In the genomic region with DNA sequence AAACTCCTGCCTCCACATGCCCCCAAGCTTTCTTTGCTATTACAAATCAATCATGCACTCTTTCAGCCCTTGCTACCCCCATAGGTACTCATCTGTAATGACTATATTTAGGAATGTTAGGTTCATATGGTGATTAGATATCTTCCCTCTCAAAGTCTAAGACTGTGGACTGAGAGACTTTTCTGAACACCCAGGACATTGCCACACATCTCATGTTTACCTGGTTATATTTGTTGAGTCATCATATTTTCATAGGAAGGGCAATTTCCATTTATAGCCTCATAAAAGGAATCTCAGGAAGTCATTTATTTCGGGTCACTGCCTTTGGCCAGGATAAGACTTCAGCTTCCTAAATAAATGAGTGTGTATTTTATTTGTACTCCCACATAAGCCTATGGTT, we compare ENCODE assay signal across 30 cellular contexts.
DNase-seq lines count a peak whose midpoint lies in the region; ATAC-seq, FAIRE-seq and TF ChIP-seq lines count a peak whose summit lies in the region.
"Had no signal": no experiment of that assay in that cellular context is flagged by ENCODE, and none has a peak within 500 bp of the region (broad histone marks: within the 10 kb centered on the region; RNA-seq: fewer than 3 reads in every experiment).

No MANE protein-coding gene starts in this region.

- POLR2A ChIA-PET in HepG2 (lab: Yijun Ruan, JAX): no interaction called here

- peaks cover 6% of the 10 kb centered on the region for H3K9me3 Mint-ChIP-seq in activated naive CD4-positive, alpha-beta T cell treated with anti-CD3 and anti-CD28 coated beads, Interleukin-2, amount 10 ng/mL, durations not matched to agents 7 days and 5 days
- H3K9me3 Mint-ChIP-seq: activated T-helper 1 cell treated with anti-CD3 and anti-CD28 coated beads, Interleukin-12 subunit alpha, Interleukin-12 subunit beta, Interleukin-2, Interleukin-4 antibody, amounts not matched to agents 30 ng/mL and 10 ng/mL and 1 ng/mL, durations not matched to agents 14 hours and 24 hours and 36 hours had no signal

- CTCF ChIA-PET in HepG2 (lab: Yijun Ruan, JAX; ENCODE audit: low intra/inter-chr PET ratio, low total read pairs): no interaction called here
- CTCF ChIA-PET in activated naive CD4-positive, alpha-beta T cell treated with anti-CD3 and anti-CD28 coated beads, Interleukin-2, amount 10 ng/mL, durations not matched to agents 7 days and 5 days (lab: Charles Lee): no interaction called here

- intact Hi-C loops in HepG2 (cut with micrococcal nuclease; ENCODE audit: unreplicated experiment) (no loop called here), right lobe of liver (cut with DNase I) (no loop called here)

- no peak overlapping the region for H3K9ac ChIP-seq in HepG2 (ENCODE audit: insufficient read depth, low read depth, low read length)

- no peaks in the 10 kb centered on the region for H3K9me2 ChIP-seq in hepatocyte (replicated peaks; ENCODE audit: insufficient read depth)

- no peak overlapping the region for H3K4me3 ChIP-seq in HepG2 (replicated peaks in 1 of 3; ENCODE audit: insufficient read depth in 1 of 3, low read depth in 2 of 3, low read length in 3 of 3)
- H3K4me3 ChIP-seq in right lobe of liver: no peak overlapping the region
- no peak overlapping the region for H3K4me3 ChIP-seq in RWPE2 (ENCODE audit: severe bottlenecking)
- no peak overlapping the region for H3K4me3 ChIP-seq in hepatocyte
- H3K4me3 ChIP-seq: cardiac muscle cell, esophagus squamous epithelium, psoas muscle, thyroid gland had no signal

- BruUV-seq in HepG2 (replicated peaks; lab: Mats Ljungman, UMichigan): no TSS peak

- peaks cover 57% of the 10 kb centered on the region for H3K27me3 Mint-ChIP-seq in activated naive CD4-positive, alpha-beta T cell treated with anti-CD3 and anti-CD28 coated beads, Interleukin-2, amount 10 ng/mL, durations not matched to agents 7 days and 5 days

- no peak for TF ChIP-seq RAD21 in HepG2 (CRISPR knock-in tag; IDR thresholded peaks at IDR 0.05)

- no peaks in the 10 kb centered on the region for H4K20me1 ChIP-seq in HepG2 (ENCODE audit: insufficient read depth, low read length)
- H4K20me1 ChIP-seq in hepatocyte (ENCODE audit: insufficient read depth, poor library complexity, severe bottlenecking): no peaks in the 10 kb centered on the region

- no peak for DNase-seq in HepG2 (ENCODE audit: low spot score)
- no peak for DNase-seq in right lobe of liver
- DNase-seq in RWPE2 (ENCODE audit: low spot score): no peak
- peak; percentile 36 for DNase-seq in hepatocyte (ENCODE audit: low spot score)
- DNase-seq in OCI-M1 (lab: John Stamatoyannopoulos, UW): no peak
- DNase-seq in activated naive CD4-positive, alpha-beta T cell treated with anti-CD3 and anti-CD28 coated beads, Interleukin-2, amount 10 ng/mL, durations not matched to agents 7 days and 5 days: no peak
- no peak for DNase-seq in GM03348 (ENCODE audit: low spot score)
- DNase-seq in RCC 7860 (ENCODE audit: low spot score): no peak
- DNase-seq: activated CD4-positive, alpha-beta T cell treated with anti-CD3 and anti-CD28 coated beads, Interleukin-2, amount 50 U/mL, for 48 hours; activated naive CD4-positive, alpha-beta T cell treated with anti-CD3 and anti-CD28 coated beads, Interleukin-2, amount 50 U/mL, for 16 hours; amygdala; cortex of kidney; esophagus squamous epithelium; foreskin melanocyte; hippocampal formation; immature natural killer cell; KBM-7; left ventricle myocardium superior; naive thymus-derived CD4-positive, alpha-beta T cell; NCI-H1436; NCI-H2081 treated with DMSO at 0.1 percent for 48 hours; NCI-H82; psoas muscle; T-helper 1 cell; thyroid gland had no signal

- H2AFZ ChIP-seq in HepG2 (ENCODE audit: low read length) (no peak overlapping the region), hepatocyte (no peak overlapping the region)

- H3K27ac ChIP-seq in HepG2 (ENCODE audit: extremely low read length, insufficient read depth, low read length) (no peak overlapping the region), right lobe of liver (no peak overlapping the region), RWPE2 (ENCODE audit: poor library complexity, severe bottlenecking) (no peak overlapping the region), hepatocyte (peak overlapping the region; percentile 87)
- H3K27ac ChIP-seq: cardiac muscle cell, esophagus squamous epithelium, psoas muscle, thyroid gland had no signal

- H3K9me3 ChIP-seq in HepG2 (ENCODE audit: low read length) (no peaks in the 10 kb centered on the region), right lobe of liver (no peaks in the 10 kb centered on the region), RWPE2 (ENCODE audit: severe bottlenecking) (no peaks in the 10 kb centered on the region), hepatocyte (ENCODE audit: low read depth) (no peaks in the 10 kb centered on the region)
- H3K9me3 ChIP-seq: esophagus squamous epithelium, psoas muscle, thyroid gland had no signal

- TF ChIP-seq CTCF in HepG2 (CRISPR knock-in tag; IDR thresholded peaks at IDR 0.05) (no peak), right lobe of liver (IDR thresholded peaks at IDR 0.05) (no peak), RWPE2 (IDR thresholded peaks at IDR 0.05; ENCODE audit: poor library complexity, severe bottlenecking) (no peak), hepatocyte (IDR thresholded peaks at IDR 0.05; ENCODE audit: poor library complexity) (no peak)

- H3K36me3 Mint-ChIP-seq in activated naive CD4-positive, alpha-beta T cell treated with anti-CD3 and anti-CD28 coated beads, Interleukin-2, amount 10 ng/mL, durations not matched to agents 7 days and 5 days: no peaks in the 10 kb centered on the region
- H3K36me3 Mint-ChIP-seq: naive thymus-derived CD4-positive, alpha-beta T cell had no signal

- H3K36me3 ChIP-seq in HepG2 (replicated peaks in 1 of 2; ENCODE audit: control insufficient read depth in 1 of 2, insufficient read depth in 2 of 2, low read length in 2 of 2): no peaks in the 10 kb centered on the region
- no peaks in the 10 kb centered on the region for H3K36me3 ChIP-seq in right lobe of liver
- no peaks in the 10 kb centered on the region for H3K36me3 ChIP-seq in RWPE2 (ENCODE audit: low read depth)
- H3K36me3 ChIP-seq in hepatocyte (replicated peaks; ENCODE audit: insufficient read depth, low read depth): no peaks in the 10 kb centered on the region
- H3K36me3 ChIP-seq: cardiac muscle cell, esophagus squamous epithelium, thyroid gland had no signal

- H3K27me3 ChIP-seq in HepG2 (ENCODE audit: control insufficient read depth in 1 of 2, insufficient read depth in 2 of 2, low read length in 2 of 2) (no peaks in the 10 kb centered on the region), right lobe of liver (no peaks in the 10 kb centered on the region), RWPE2 (ENCODE audit: insufficient read depth, poor library complexity, severe bottlenecking) (no peaks in the 10 kb centered on the region), hepatocyte (no peaks in the 10 kb centered on the region)
- H3K27me3 ChIP-seq: esophagus squamous epithelium, thyroid gland had no signal

- H3K4me2 ChIP-seq in HepG2 (ENCODE audit: low read depth, low read length): no peak overlapping the region
- no peak overlapping the region for H3K4me2 ChIP-seq in hepatocyte

- H3K4me1 ChIP-seq in HepG2 (ENCODE audit: insufficient read depth, low read length): peaks cover 48% of the 10 kb centered on the region
- H3K4me1 ChIP-seq in right lobe of liver: peaks cover 0 to 32% (median 11%) of the 10 kb centered on the region in 4 donors
- H3K4me1 ChIP-seq in RWPE2 (ENCODE audit: insufficient read depth, poor library complexity, severe bottlenecking): no peaks in the 10 kb centered on the region
- H3K4me1 ChIP-seq in hepatocyte (ENCODE audit: insufficient read depth): peaks cover 31% of the 10 kb centered on the region
- H3K4me1 ChIP-seq: psoas muscle, thyroid gland had no signal

- no peak overlapping the region for H3K27ac Mint-ChIP-seq in activated naive CD4-positive, alpha-beta T cell treated with anti-CD3 and anti-CD28 coated beads, Interleukin-2, amount 10 ng/mL, durations not matched to agents 7 days and 5 days
- H3K27ac Mint-ChIP-seq: activated T-helper 1 cell treated with anti-CD3 and anti-CD28 coated beads, Interleukin-12 subunit alpha, Interleukin-12 subunit beta, Interleukin-2, Interleukin-4 antibody, amounts not matched to agents 30 ng/mL and 10 ng/mL and 1 ng/mL, durations not matched to agents 14 hours and 24 hours and 36 hours; immature natural killer cell; naive thymus-derived CD4-positive, alpha-beta T cell; stimulated activated naive CD8-positive, alpha-beta T cell treated with anti-CD3 and anti-CD28 coated beads, Interleukin-15, Interleukin-2, amounts not matched to agents 100 ng/mL and 50 ng/mL, for 24 hours had no signal

- no peak for ATAC-seq in HepG2
- no peak for ATAC-seq in right lobe of liver
- ATAC-seq in RWPE2 (ENCODE audit: low read depth): peak; percentile 59
- ATAC-seq: activated CD4-positive, CD25-positive, alpha-beta regulatory T cell treated with anti-CD3 and anti-CD28 coated beads, Interleukin-2, amount 50 U/mL, for 24 hours; left ventricle myocardium superior; naive thymus-derived CD4-positive, alpha-beta T cell; psoas muscle had no signal

- H3K4me1 Mint-ChIP-seq in activated naive CD4-positive, alpha-beta T cell treated with anti-CD3 and anti-CD28 coated beads, Interleukin-2, amount 10 ng/mL, durations not matched to agents 7 days and 5 days: no peaks in the 10 kb centered on the region
- H3K4me1 Mint-ChIP-seq: immature natural killer cell had no signal

- 56% methylated on average over 1 of the region's 1 CpG for WGBS in HepG2 (ENCODE audit: low lambda C conversion rate)
- 39% methylated on average over 1 of the region's 1 CpG for WGBS in right lobe of liver (ENCODE audit: insufficient coverage, low coverage, low lambda C conversion rate, missing lambda C conversion rate)
- WGBS in hepatocyte (ENCODE audit: low lambda C conversion rate, missing lambda C conversion rate): 43% methylated on average over 1 of the region's 1 CpG

- TF ChIP-seq EP300 in HepG2 (IDR thresholded peaks at IDR 0.05; ENCODE audit: low read depth in 2 of 2, low read length in 2 of 2) (no peak), HepG2 (CRISPR knock-in tag; IDR thresholded peaks at IDR 0.05; ENCODE audit: borderline replicate concordance) (no peak)

- H3K4me3 Mint-ChIP-seq in activated naive CD4-positive, alpha-beta T cell treated with anti-CD3 and anti-CD28 coated beads, Interleukin-2, amount 10 ng/mL, durations not matched to agents 7 days and 5 days: no peak overlapping the region
- H3K4me3 Mint-ChIP-seq: activated T-helper 1 cell treated with anti-CD3 and anti-CD28 coated beads, Interleukin-12 subunit alpha, Interleukin-12 subunit beta, Interleukin-2, Interleukin-4 antibody, amounts not matched to agents 30 ng/mL and 10 ng/mL and 1 ng/mL, durations not matched to agents 14 hours and 24 hours and 36 hours; immature natural killer cell; naive thymus-derived CD4-positive, alpha-beta T cell; stimulated activated naive CD8-positive, alpha-beta T cell treated with anti-CD3 and anti-CD28 coated beads, Interleukin-15, Interleukin-2, amounts not matched to agents 100 ng/mL and 50 ng/mL, for 24 hours had no signal

- FAIRE-seq in HepG2 (lab: Jason Lieb, UNC) (no peak), RCC 7860 (lab: Jason Lieb, UNC) (no peak)
- FAIRE-seq: H54 had no signal

- H3K79me2 ChIP-seq in HepG2 (ENCODE audit: insufficient read depth, low read length) (no peaks in the 10 kb centered on the region), hepatocyte (no peaks in the 10 kb centered on the region)

- TF ChIP-seq POLR2A in HepG2 (IDR thresholded peaks at IDR 0.05; ENCODE audit: insufficient read depth in 1 of 2, low read depth in 2 of 2, low read length in 2 of 2) (no peak), right lobe of liver (IDR thresholded peaks at IDR 0.05) (no peak)

- in situ Hi-C loops in HepG2 (cut with HindIII; ENCODE audit: extremely low pct_ligation_motif_present, low pct_unique_long_range_greater_than_20kb): no loop called here
